In genomic region chr1:89545264-89546038, GRCh38 we compare ENCODE assay signal across 1 cellular context.
TF ChIP-seq lines count a peak whose summit lies in the region.

No MANE protein-coding gene starts in this region.

TF ChIP-seq in HepG2, 621 proteins besides CTCF, POLR2A, EP300 and RAD21 (continued from another document):
- TF ChIP-seq BCL6 (CRISPR knock-in tag; IDR thresholded peaks at IDR 0.05), result no peak
- no peak for TF ChIP-seq ZSCAN31 (CRISPR knock-in tag; IDR thresholded peaks at IDR 0.05; ENCODE audit: low read depth)
- TF ChIP-seq RXRB (CRISPR knock-in tag; IDR thresholded peaks at IDR 0.05; ENCODE audit: borderline replicate concordance), result no peak
- TF ChIP-seq, protein P1, sequence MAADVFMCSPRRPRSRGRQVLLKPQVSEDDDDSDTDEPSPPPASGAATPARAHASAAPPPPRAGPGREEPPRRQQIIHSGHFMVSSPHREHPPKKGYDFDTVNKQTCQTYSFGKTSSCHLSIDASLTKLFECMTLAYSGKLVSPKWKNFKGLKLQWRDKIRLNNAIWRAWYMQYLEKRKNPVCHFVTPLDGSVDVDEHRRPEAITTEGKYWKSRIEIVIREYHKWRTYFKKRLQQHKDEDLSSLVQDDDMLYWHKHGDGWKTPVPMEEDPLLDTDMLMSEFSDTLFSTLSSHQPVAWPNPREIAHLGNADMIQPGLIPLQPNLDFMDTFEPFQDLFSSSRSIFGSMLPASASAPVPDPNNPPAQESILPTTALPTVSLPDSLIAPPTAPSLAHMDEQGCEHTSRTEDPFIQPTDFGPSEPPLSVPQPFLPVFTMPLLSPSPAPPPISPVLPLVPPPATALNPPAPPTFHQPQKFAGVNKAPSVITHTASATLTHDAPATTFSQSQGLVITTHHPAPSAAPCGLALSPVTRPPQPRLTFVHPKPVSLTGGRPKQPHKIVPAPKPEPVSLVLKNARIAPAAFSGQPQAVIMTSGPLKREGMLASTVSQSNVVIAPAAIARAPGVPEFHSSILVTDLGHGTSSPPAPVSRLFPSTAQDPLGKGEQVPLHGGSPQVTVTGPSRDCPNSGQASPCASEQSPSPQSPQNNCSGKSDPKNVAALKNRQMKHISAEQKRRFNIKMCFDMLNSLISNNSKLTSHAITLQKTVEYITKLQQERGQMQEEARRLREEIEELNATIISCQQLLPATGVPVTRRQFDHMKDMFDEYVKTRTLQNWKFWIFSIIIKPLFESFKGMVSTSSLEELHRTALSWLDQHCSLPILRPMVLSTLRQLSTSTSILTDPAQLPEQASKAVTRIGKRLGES (CRISPR knock-in tag; IDR thresholded peaks at IDR 0.05; ENCODE audit: borderline replicate concordance), result no peak
- TF ChIP-seq ZSCAN5A (CRISPR knock-in tag; IDR thresholded peaks at IDR 0.05; ENCODE audit: borderline replicate concordance), result no peak
- TF ChIP-seq, protein P2, sequence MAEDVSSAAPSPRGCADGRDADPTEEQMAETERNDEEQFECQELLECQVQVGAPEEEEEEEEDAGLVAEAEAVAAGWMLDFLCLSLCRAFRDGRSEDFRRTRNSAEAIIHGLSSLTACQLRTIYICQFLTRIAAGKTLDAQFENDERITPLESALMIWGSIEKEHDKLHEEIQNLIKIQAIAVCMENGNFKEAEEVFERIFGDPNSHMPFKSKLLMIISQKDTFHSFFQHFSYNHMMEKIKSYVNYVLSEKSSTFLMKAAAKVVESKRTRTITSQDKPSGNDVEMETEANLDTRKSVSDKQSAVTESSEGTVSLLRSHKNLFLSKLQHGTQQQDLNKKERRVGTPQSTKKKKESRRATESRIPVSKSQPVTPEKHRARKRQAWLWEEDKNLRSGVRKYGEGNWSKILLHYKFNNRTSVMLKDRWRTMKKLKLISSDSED (CRISPR knock-in tag; IDR thresholded peaks at IDR 0.05), result no peak
- no peak for TF ChIP-seq MAZ (IDR thresholded peaks at IDR 0.05; ENCODE audit: borderline replicate concordance, low read depth, low read length)
- no peak for TF ChIP-seq MAZ (CRISPR knock-in tag; IDR thresholded peaks at IDR 0.05; ENCODE audit: low read depth)
TF ChIP-seq in HepG2: peak in this region for 0.
